In the genomic region with DNA sequence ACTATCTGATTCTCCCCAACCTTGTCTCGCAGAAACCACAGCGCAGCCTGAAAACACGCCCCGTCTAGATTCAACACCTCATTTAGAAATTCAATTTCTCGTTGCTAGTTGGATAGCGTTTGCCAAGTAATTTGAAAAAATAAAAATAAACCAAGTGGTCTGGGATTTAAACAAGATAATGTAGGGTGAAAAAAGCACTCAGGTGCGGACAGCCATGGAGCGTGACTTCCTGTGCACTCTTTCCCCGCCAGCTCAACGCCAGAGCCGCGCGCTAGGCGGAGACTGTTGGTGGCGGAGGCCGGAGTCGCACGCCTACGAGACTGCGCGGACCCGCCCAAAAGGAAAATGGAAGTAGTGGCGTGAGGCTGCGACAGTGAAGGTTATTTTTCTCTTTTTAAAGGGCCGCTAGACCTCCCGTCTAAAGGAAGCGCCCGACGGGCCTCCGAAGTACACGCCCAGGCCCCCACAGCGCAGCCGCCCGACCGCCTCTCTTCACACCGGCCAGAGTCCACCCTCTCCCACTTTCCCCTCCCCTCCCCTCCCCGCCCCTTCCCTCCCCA, we compare ENCODE assay signal across 8 cellular contexts. TPM values are rescaled to one million over a fixed set of nuclear protein-coding genes. Genes with fewer than 3 reads are reported as not detected.
DNase-seq lines count a peak whose midpoint lies in the region; ATAC-seq, FAIRE-seq and TF ChIP-seq lines count a peak whose summit lies in the region.

No MANE protein-coding gene starts in this region.

- H3K9me3 ChIP-seq in endocrine pancreas (ENCODE audit: control insufficient read depth, low read length), result no peaks in the 10 kb centered on the region
- peaks cover 0 to 4% (median 1%) of the 10 kb centered on the region in 4 donors for H3K9me3 ChIP-seq in tibial nerve

- H3K4me1 ChIP-seq in endocrine pancreas (ENCODE audit: control insufficient read depth, insufficient read depth, low read length) (peaks cover 3% of the 10 kb centered on the region), tibial nerve (peaks cover 0 to 46% (median 26%) of the 10 kb centered on the region in 4 donors)

- no peak for TF ChIP-seq EP300 in tibial nerve (IDR thresholded peaks at IDR 0.05)

- H3K27me3 ChIP-seq in endocrine pancreas (ENCODE audit: control insufficient read depth, insufficient read depth, low read length) (no peaks in the 10 kb centered on the region), tibial nerve (no peaks in the 10 kb centered on the region)

- H3K27ac Mint-ChIP-seq in naive B cell, result peak overlapping the region; percentile 94 to 100 (median 98)

- H3K27ac ChIP-seq in tibial nerve, result peak overlapping the region; percentile 88 to 98 (median 96)

- 0% methylated on average over 36 to 37 of the region's 37 CpGs for WGBS in tibial nerve, 2 donors

- ATAC-seq in GM18873 (IDR thresholded peaks at IDR 0.05; ENCODE audit: low FRiP score, unreplicated experiment) (peak; percentile 60), HG03097 (IDR thresholded peaks at IDR 0.05; ENCODE audit: low FRiP score, unreplicated experiment) (peak; percentile 80), naive B cell (ENCODE audit: low read depth in 2 of 2) (peak; percentile 71 to 72)

- H3K27me3 Mint-ChIP-seq in naive B cell, result no peaks in the 10 kb centered on the region

- H3K4me3 Mint-ChIP-seq in naive B cell, result peak overlapping the region; percentile 90 to 100 (median 98)

- H3K4me1 Mint-ChIP-seq in naive B cell, result peaks cover 24 to 48% (median 37%) of the 10 kb centered on the region in 3 donors

- peak overlapping the region; percentile 85 for H3K4me3 ChIP-seq in endocrine pancreas (ENCODE audit: control insufficient read depth, insufficient read depth, low read length)
- peak overlapping the region; percentile 72 to 94 (median 84) for H3K4me3 ChIP-seq in tibial nerve

- peak overlapping the region; percentile 73 for H3K9ac ChIP-seq in endocrine pancreas (ENCODE audit: control insufficient read depth, insufficient read depth, low read length)

- H3K36me3 Mint-ChIP-seq in naive B cell, result peaks cover 0 to 10% of the 10 kb centered on the region in 2 donors

- H3K9me3 Mint-ChIP-seq in naive B cell, result peaks cover 0 to 5% (median 0%) of the 10 kb centered on the region in 7 donors

- FAIRE-seq in A204.1 (lab: Jason Lieb, UNC), result peak; percentile 94

- DNase-seq in NCI-H446 treated with DMSO at 0.1 percent for 48 hours (lab: John Stamatoyannopoulos, UW) (peak; percentile 99), naive B cell (peak; percentile 92), tibial nerve (ENCODE audit: low spot score in 2 of 2) (peak; percentile 77 to 82)
- DNase-seq in activated CD4-positive, alpha-beta T cell treated with anti-CD3 and anti-CD28 coated beads, Interleukin-2, amount 50 U/mL, for 48 hours, result peak; percentile 84 to 88

- peak; percentile 9 to 38 (median 24) for TF ChIP-seq CTCF in tibial nerve (IDR thresholded peaks at IDR 0.05)

- H3K36me3 ChIP-seq in endocrine pancreas (ENCODE audit: control insufficient read depth, insufficient read depth, low read length) (no peaks in the 10 kb centered on the region), tibial nerve (no peaks in the 10 kb centered on the region)

- peak; percentile 54 to 73 for TF ChIP-seq POLR2A in tibial nerve (IDR thresholded peaks at IDR 0.05)

RNA-seq across cellular contexts. Expression of a gene that starts 0.6 kb away (rescaled TPM):
- 10 to 100 TPM; 28.9 to 37.3 (median 33.3) TPM for polyA plus RNA-seq in naive B cell (ENCODE audit: low read depth in 6 of 6)
- 10 to 100 TPM; 29.7 to 45.4 (median 31.9) TPM for total RNA-seq in tibial nerve

Comparison
In these comparisons a context has a peak if more than half of its experiments do, and no peak if none do; other contexts are left out.
1. Peak in every context shown above with its lines: DNase-seq, ATAC-seq, H3K4me3 ChIP-seq and H3K27ac ChIP-seq.